ENCODE assay signal across 2 cellular contexts in genomic region chr10:49923572-49923971, GRCh38. TPM values are rescaled to one million over a fixed set of nuclear protein-coding genes. Genes with fewer than 3 reads are reported as not detected.
DNase-seq lines count a peak whose midpoint lies in the region; ATAC-seq and TF ChIP-seq lines count a peak whose summit lies in the region.
"Not testable (repeated sequence)": the region's sequence is repeated elsewhere in the genome, so short reads cannot be mapped to it uniquely, and the experiment has no call there.

No MANE protein-coding gene starts in this region.

- DNase-seq in left colon, mucosa of descending colon: not testable (repeated sequence)

- not testable (repeated sequence) for H3K9me3 ChIP-seq in mucosa of descending colon

- H3K36me3 ChIP-seq in mucosa of descending colon (ENCODE audit: low read depth), result not testable (repeated sequence)

- TF ChIP-seq CTCF in mucosa of descending colon (IDR thresholded peaks at IDR 0.05), result not testable (repeated sequence)

- ATAC-seq in left colon, result peak; percentile 87
- ATAC-seq in mucosa of descending colon, result peak; percentile 76

- intact Hi-C loops in left colon (cut with DNase I, micrococcal nuclease); mucosa of descending colon (cut with DNase I, micrococcal nuclease): not testable (repeated sequence)

- H3K4me3 ChIP-seq in mucosa of descending colon, result not testable (repeated sequence)

- H3K4me1 ChIP-seq in mucosa of descending colon (ENCODE audit: low read depth), result not testable (repeated sequence)

RNA-seq across cellular contexts. Expression of gene PARG, which starts 18.3 kb away (rescaled TPM):
- total RNA-seq in left colon (10 to 100 TPM; 25.5 to 31.6 TPM), mucosa of descending colon (10 to 100 TPM; 26.6 to 34.3 (median 31.6) TPM)

RNA-seq across cellular contexts. Expression of gene TIMM23B, which starts 18.3 kb away (rescaled TPM):
- total RNA-seq in left colon (10 to 100 TPM; 10.7 to 14.9 TPM), mucosa of descending colon (10 to 100 TPM; 11.8 to 17.0 (median 14.2) TPM)
